In genomic region chr10:18134509-18134908, GRCh38 we compare ENCODE assay signal across 30 cellular contexts. TPM values are rescaled to one million over a fixed set of nuclear protein-coding genes. Genes with fewer than 3 reads are reported as not detected.
"Had no signal": no experiment of that assay in that cellular context is flagged by ENCODE, and none has a peak within 500 bp of the region (broad histone marks: within the 10 kb centered on the region; RNA-seq: fewer than 3 reads in every experiment).

No MANE protein-coding gene starts in this region.

- H3K4me3 Mint-ChIP-seq: naive thymus-derived CD8-positive, alpha-beta T cell; nephron; neural crest cell; stimulated activated naive B cell treated with anti-CD40 and anti-IgM and Interleukin-4, amounts not matched to agents 10 μg/mL and 1 μg/mL and 100 μg/mL, for 72 hours; stimulated activated naive CD8-positive, alpha-beta T cell treated with anti-CD3 and anti-CD28 coated beads, Interleukin-15, Interleukin-2, amounts not matched to agents 100 ng/mL and 50 ng/mL, for 24 hours had no signal

- DNase-seq: hypothalamus; islet precursor cell; kidney glomerular epithelial cell; left cardiac atrium; left lung; lower lobe of right lung; mammary epithelial cell; mesenchymal stem cell; naive thymus-derived CD8-positive, alpha-beta T cell; ovary; stimulated activated CD4-positive, alpha-beta T cell treated with anti-CD3 and anti-CD28 coated beads, Interleukin-12 subunit alpha, Interleukin-12 subunit beta, amount 100 ng/mL, for 4 hours; stimulated activated CD4-positive, alpha-beta T cell treated with anti-CD3 and anti-CD28 coated beads, Interleukin-15, amount 100 ng/mL, for 24 hours; stimulated activated CD4-positive, alpha-beta T cell treated with anti-CD3 and anti-CD28 coated beads, Interleukin-2, amount 100 ng/mL, for 24 hours; stimulated activated CD4-positive, alpha-beta T cell treated with anti-CD3 and anti-CD28 coated beads, Interleukin-4, amount 100 ng/mL, for 1 hour; stimulated activated naive B cell treated with anti-CD40 and anti-IgM and Interleukin-4, amounts not matched to agents 10 μg/mL and 1 μg/mL and 100 μg/mL, for 72 hours; tibial artery; upper lobe of right lung; uterus had no signal

- H3K27ac ChIP-seq: left lung, lower lobe of right lung, neutrophil, ovary, right atrium auricular region, skin epidermis, suprapubic skin, thoracic aorta, tibial artery, upper lobe of right lung, uterus had no signal

- ATAC-seq: left cardiac atrium; left lung; lower lobe of right lung; naive thymus-derived CD8-positive, alpha-beta T cell; sciatic nerve; stimulated activated naive B cell treated with anti-CD40 and anti-IgM and Interleukin-4, amounts not matched to agents 10 μg/mL and 1 μg/mL and 100 μg/mL, for 72 hours; upper lobe of right lung had no signal

- H3K27me3 ChIP-seq: ovary, right atrium auricular region, tibial artery had no signal

- H3K9me3 Mint-ChIP-seq: nephron; neural crest cell; stimulated activated naive CD8-positive, alpha-beta T cell treated with anti-CD3 and anti-CD28 coated beads, Interleukin-15, Interleukin-2, amounts not matched to agents 100 ng/mL and 50 ng/mL, for 24 hours had no signal

- H3K9me3 ChIP-seq: left lung, lower lobe of right lung, neutrophil, ovary, right atrium auricular region, suprapubic skin, thoracic aorta, tibial artery, upper lobe of right lung, uterus had no signal

- H3K4me1 ChIP-seq: lower lobe of right lung, right atrium auricular region, upper lobe of right lung, uterus had no signal

- H3K36me3 Mint-ChIP-seq: naive thymus-derived CD8-positive, alpha-beta T cell; stimulated activated naive B cell treated with anti-CD40 and anti-IgM and Interleukin-4, amounts not matched to agents 10 μg/mL and 1 μg/mL and 100 μg/mL, for 72 hours had no signal

- H3K27ac Mint-ChIP-seq: naive thymus-derived CD8-positive, alpha-beta T cell; nephron; progenitor cell of endocrine pancreas; stimulated activated naive B cell treated with anti-CD40 and anti-IgM and Interleukin-4, amounts not matched to agents 10 μg/mL and 1 μg/mL and 100 μg/mL, for 72 hours; stimulated activated naive CD8-positive, alpha-beta T cell treated with anti-CD3 and anti-CD28 coated beads, Interleukin-15, Interleukin-2, amounts not matched to agents 100 ng/mL and 50 ng/mL, for 24 hours had no signal

- H3K4me1 Mint-ChIP-seq: naive thymus-derived CD8-positive, alpha-beta T cell; nephron; stimulated activated naive B cell treated with anti-CD40 and anti-IgM and Interleukin-4, amounts not matched to agents 10 μg/mL and 1 μg/mL and 100 μg/mL, for 72 hours had no signal

- H3K4me3 ChIP-seq: left lung, lower lobe of right lung, ovary, right atrium auricular region, skin epidermis, suprapubic skin, thoracic aorta, tibial artery, upper lobe of right lung, uterus had no signal

- H3K36me3 ChIP-seq: left lung, lower lobe of right lung, neutrophil, ovary, right atrium auricular region, suprapubic skin, thoracic aorta, tibial artery, upper lobe of right lung, uterus had no signal

RNA-seq across cellular contexts. Expression of gene CACNB2, which starts 5.7 kb away (rescaled TPM):
- total RNA-seq: naive thymus-derived CD8-positive, alpha-beta T cell; pulmonary artery endothelial cell; renal cortical epithelial cell had no signal
- polyA plus RNA-seq: mammary epithelial cell had no signal
